In the genomic region with DNA sequence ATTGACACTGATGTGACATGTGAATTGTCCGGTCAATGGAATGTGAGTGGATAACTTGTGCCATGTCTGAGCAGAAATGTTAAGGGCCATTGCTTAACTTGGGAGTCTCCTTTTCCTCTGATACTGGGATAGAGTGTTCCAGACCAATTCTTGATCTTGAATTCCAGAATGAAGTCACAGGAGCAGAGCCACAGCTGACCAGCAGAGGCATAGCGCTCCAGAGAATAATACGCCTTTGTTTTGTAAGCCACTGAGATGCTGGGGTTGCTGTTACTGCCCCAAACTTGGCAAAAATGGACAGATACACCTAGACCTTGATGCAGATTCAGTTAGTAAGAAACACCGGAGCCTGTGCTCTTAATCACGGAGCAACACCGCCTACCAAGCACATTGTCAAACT, we compare ENCODE assay signal across 34 cellular contexts. TPM values are rescaled to one million over a fixed set of nuclear protein-coding genes. Genes with fewer than 3 reads are reported as not detected.
DNase-seq lines count a peak whose midpoint lies in the region; ATAC-seq and TF ChIP-seq lines count a peak whose summit lies in the region.
"Had no signal": no experiment of that assay in that cellular context is flagged by ENCODE, and none has a peak within 500 bp of the region (broad histone marks: within the 10 kb centered on the region; RNA-seq: fewer than 3 reads in every experiment).

No MANE protein-coding gene starts in this region.

- H3K4me2 ChIP-seq in mesenchymal stem cell (ENCODE audit: low read length, poor library complexity, severe bottlenecking): no peak overlapping the region

- no peak overlapping the region for H2AFZ ChIP-seq in mesenchymal stem cell (ENCODE audit: low read depth, low read length)

- H3K36me3 ChIP-seq in brain microvascular endothelial cell (replicated peaks) (no peaks in the 10 kb centered on the region), mesenchymal stem cell (ENCODE audit: control insufficient read depth in 1 of 2, insufficient read depth in 2 of 2, low read depth in 1 of 2, low read length in 2 of 2) (no peaks in the 10 kb centered on the region)
- H3K36me3 ChIP-seq: right lobe of liver had no signal

- CTCF ChIA-PET in AG04450 (lab: Charles Lee): no interaction called here

- peaks cover 4% of the 10 kb centered on the region for H3K79me1 ChIP-seq in mesenchymal stem cell (replicated peaks; ENCODE audit: low read length, poor library complexity, severe bottlenecking)

- H3K9ac ChIP-seq in mesenchymal stem cell (ENCODE audit: low read length): no peak overlapping the region

- H2BK15ac ChIP-seq in mesenchymal stem cell (ENCODE audit: low read depth, poor library complexity, severe bottlenecking): peak overlapping the region; percentile 16

- POLR2A ChIA-PET in AG04450 (lab: Yijun Ruan, JAX): no interaction called here

- H3K27ac Mint-ChIP-seq in immature natural killer cell: no peak overlapping the region
- H3K27ac Mint-ChIP-seq: activated CD4-positive, alpha-beta memory T cell treated with anti-CD3 and anti-CD28 coated beads for 36 hours; activated naive CD8-positive, alpha-beta T cell treated with anti-CD3 and anti-CD28 coated beads, Interleukin-2, amount 50 U/mL, for 24 hours; activated T-cell treated with anti-CD3 and anti-CD28 coated beads, Interleukin-2, amount 50 U/mL, for 72 hours; CD8-positive, alpha-beta T cell; nephron; stimulated activated naive CD8-positive, alpha-beta T cell treated with anti-CD3 and anti-CD28 coated beads, Interleukin-15, Interleukin-2, amounts not matched to agents 100 ng/mL and 50 ng/mL, for 24 hours; T-helper 1 cell treated with Interleukin-12 subunit alpha and Interleukin-12 subunit beta and Interleukin-4 antibody, amounts not matched to agents 30 μg/mL and 1 μg/mL, for 36 hours had no signal

- 93% methylated on average over 3 of the region's 6 CpGs for WGBS in mesenchymal stem cell

- DNase-seq in AG04450 (ENCODE audit: low read depth, low spot score) (no peak), LNCaP clone FGC (ENCODE audit: low read depth) (no peak), brain microvascular endothelial cell (no peak), mesenchymal stem cell (no peak), cerebellar nuclear complex (lab: John Stamatoyannopoulos, UW) (no peak), immature natural killer cell (no peak), NCI-H748 treated with DMSO at 0.1 percent for 48 hours (lab: John Stamatoyannopoulos, UW) (no peak)
- DNase-seq: activated CD4-positive, alpha-beta memory T cell treated with anti-CD3 and anti-CD28 coated beads for 36 hours; activated CD4-positive, CD25-positive, alpha-beta regulatory T cell treated with anti-CD3 and anti-CD28 coated beads, Interleukin-2, amount 50 U/mL, for 72 hours; activated naive CD4-positive, alpha-beta T cell; activated naive CD8-positive, alpha-beta T cell treated with anti-CD3 and anti-CD28 coated beads, Interleukin-2, amount 50 U/mL, for 24 hours; activated T-cell treated with anti-CD3 and anti-CD28 coated beads, Interleukin-2, amount 50 U/mL, for 72 hours; CD8-positive, alpha-beta T cell; central memory CD4-positive, alpha-beta T cell; GOT3; hypothalamus; left cardiac atrium; mucosa of descending colon; NCI-H1417; NCI-H2029; NCI-H2227 treated with DMSO at 0.1 percent for 48 hours; NCI-H526 treated with DMSO at 0.1 percent for 48 hours; posterior cingulate gyrus; right lobe of liver; stimulated activated CD8-positive, alpha-beta memory T cell treated with anti-CD3 and anti-CD28 coated beads, Interleukin-4, amount 100 ng/mL, for 48 hours; testis had no signal

- H3K4me3 Mint-ChIP-seq in immature natural killer cell: no peak overlapping the region
- H3K4me3 Mint-ChIP-seq: activated CD4-positive, alpha-beta memory T cell treated with anti-CD3 and anti-CD28 coated beads for 36 hours; activated naive CD8-positive, alpha-beta T cell treated with anti-CD3 and anti-CD28 coated beads, Interleukin-2, amount 50 U/mL, for 24 hours; activated T-cell treated with anti-CD3 and anti-CD28 coated beads, Interleukin-2, amount 50 U/mL, for 72 hours; CD8-positive, alpha-beta T cell; nephron; stimulated activated naive CD8-positive, alpha-beta T cell treated with anti-CD3 and anti-CD28 coated beads, Interleukin-15, Interleukin-2, amounts not matched to agents 100 ng/mL and 50 ng/mL, for 24 hours; T-helper 1 cell treated with Interleukin-12 subunit alpha and Interleukin-12 subunit beta and Interleukin-4 antibody, amounts not matched to agents 30 μg/mL and 1 μg/mL, for 36 hours had no signal

- peaks cover 22% of the 10 kb centered on the region for H3K27me3 ChIP-seq in AG04450 (ENCODE audit: control insufficient read depth, insufficient read depth, low read length)
- H3K27me3 ChIP-seq in brain microvascular endothelial cell (replicated peaks): peaks cover 15% of the 10 kb centered on the region
- peaks cover 8 to 90% of the 10 kb centered on the region in 2 experiments for H3K27me3 ChIP-seq in mesenchymal stem cell (ENCODE audit: control insufficient read depth in 1 of 2, insufficient read depth in 1 of 2, low read length in 2 of 2)
- H3K27me3 ChIP-seq: testis had no signal

- H3K36me3 Mint-ChIP-seq in immature natural killer cell: no peaks in the 10 kb centered on the region
- H3K36me3 Mint-ChIP-seq: activated CD4-positive, alpha-beta memory T cell treated with anti-CD3 and anti-CD28 coated beads for 36 hours; CD8-positive, alpha-beta T cell had no signal

- no peak overlapping the region for H3K23ac ChIP-seq in mesenchymal stem cell (ENCODE audit: low read length in 2 of 2)

- H2BK120ac ChIP-seq in mesenchymal stem cell (ENCODE audit: low read depth, low read length): no peak overlapping the region

- H4K8ac ChIP-seq in mesenchymal stem cell (ENCODE audit: low read length): no peak overlapping the region

- no peak overlapping the region for H2AK5ac ChIP-seq in mesenchymal stem cell (ENCODE audit: low read length, severe bottlenecking)

- H2BK5ac ChIP-seq in mesenchymal stem cell (ENCODE audit: low read depth, low read length, poor library complexity, severe bottlenecking): no peak overlapping the region

- no peak overlapping the region for H3K4me3 ChIP-seq in AG04450 (ENCODE audit: low read depth, low read length)
- H3K4me3 ChIP-seq in LNCaP clone FGC (ENCODE audit: low read depth, low read length): no peak overlapping the region
- no peak overlapping the region for H3K4me3 ChIP-seq in brain microvascular endothelial cell (ENCODE audit: low read depth, low read length)
- no peak overlapping the region for H3K4me3 ChIP-seq in mesenchymal stem cell (ENCODE audit: insufficient read depth in 1 of 2, low read depth in 1 of 2, low read length in 2 of 2)
- H3K4me3 ChIP-seq: lung, mucosa of descending colon, right lobe of liver, SK-N-MC, testis had no signal

- peaks cover 2 to 15% (median 9%) of the 10 kb centered on the region in 3 donors for H3K27me3 Mint-ChIP-seq in immature natural killer cell (ENCODE audit: low read depth in 3 of 3)

- H3K27ac ChIP-seq in AG04450 (ENCODE audit: low read depth, low read length) (no peak overlapping the region), brain microvascular endothelial cell (no peak overlapping the region), mesenchymal stem cell (ENCODE audit: low read length, poor library complexity, severe bottlenecking) (no peak overlapping the region)
- H3K27ac ChIP-seq: right lobe of liver, RWPE1, SK-N-MC, testis had no signal

- peaks cover 9% of the 10 kb centered on the region for H3K4me1 ChIP-seq in mesenchymal stem cell (ENCODE audit: control insufficient read depth, insufficient read depth, low read depth, low read length)
- H3K4me1 ChIP-seq: right lobe of liver, testis had no signal

- in situ Hi-C loops in brain microvascular endothelial cell (cut with HindIII; ENCODE audit: low pct_ligation_motif_present, low sequenced_read_pairs): no loop called here

- H3K4ac ChIP-seq in mesenchymal stem cell (ENCODE audit: low read depth in 1 of 2, low read length in 2 of 2): no peak overlapping the region

- no peak for ATAC-seq in GM18909 (IDR thresholded peaks at IDR 0.05; ENCODE audit: poor library complexity, unreplicated experiment)
- ATAC-seq: activated naive CD8-positive, alpha-beta T cell treated with anti-CD3 and anti-CD28 coated beads, Interleukin-2, amount 50 U/mL, for 24 hours; activated T-cell treated with anti-CD3 and anti-CD28 coated beads, Interleukin-2, amount 50 U/mL, for 72 hours; CD8-positive, alpha-beta T cell; left cardiac atrium; mucosa of descending colon; right lobe of liver had no signal

- H4K91ac ChIP-seq in mesenchymal stem cell (ENCODE audit: low read length): no peak overlapping the region

- H3K14ac ChIP-seq in mesenchymal stem cell (ENCODE audit: low read length in 2 of 2): no peak overlapping the region

- TF ChIP-seq CTCF in AG04450 (IDR thresholded peaks at IDR 0.05; ENCODE audit: low read depth, low read length): peak; percentile 24; the same call in 1 of the 2 replicates
- 0 out of 2 replicates have a peak, but pooled peaks have one; percentile 15 for TF ChIP-seq CTCF in LNCaP clone FGC (IDR thresholded peaks at IDR 0.05; ENCODE audit: control insufficient read depth, extremely low read depth, insufficient read depth)
- TF ChIP-seq CTCF in brain microvascular endothelial cell (IDR thresholded peaks at IDR 0.05; ENCODE audit: low read depth, low read length, missing control alignments): peak; percentile 58

- H3K4me1 Mint-ChIP-seq in immature natural killer cell: no peaks in the 10 kb centered on the region
- H3K4me1 Mint-ChIP-seq: activated naive CD8-positive, alpha-beta T cell treated with anti-CD3 and anti-CD28 coated beads, Interleukin-2, amount 50 U/mL, for 24 hours had no signal

- no peaks in the 10 kb centered on the region for H3K9me3 ChIP-seq in AG04450 (ENCODE audit: control insufficient read depth, insufficient read depth, low read length)
- H3K9me3 ChIP-seq in mesenchymal stem cell (ENCODE audit: control insufficient read depth, low read length): peaks cover 3% of the 10 kb centered on the region
- H3K9me3 ChIP-seq: mucosa of descending colon, right lobe of liver, testis had no signal

- peaks cover 0 to 4% (median 0%) of the 10 kb centered on the region in 6 donors for H3K9me3 Mint-ChIP-seq in immature natural killer cell
- H3K9me3 Mint-ChIP-seq: activated CD4-positive, alpha-beta memory T cell treated with anti-CD3 and anti-CD28 coated beads for 36 hours; activated naive CD8-positive, alpha-beta T cell treated with anti-CD3 and anti-CD28 coated beads, Interleukin-2, amount 50 U/mL, for 24 hours; activated T-cell treated with anti-CD3 and anti-CD28 coated beads, Interleukin-2, amount 50 U/mL, for 72 hours; CD8-positive, alpha-beta T cell; nephron; stimulated activated naive CD8-positive, alpha-beta T cell treated with anti-CD3 and anti-CD28 coated beads, Interleukin-15, Interleukin-2, amounts not matched to agents 100 ng/mL and 50 ng/mL, for 24 hours; T-helper 1 cell treated with Interleukin-12 subunit alpha and Interleukin-12 subunit beta and Interleukin-4 antibody, amounts not matched to agents 30 μg/mL and 1 μg/mL, for 36 hours had no signal

- H2BK12ac ChIP-seq in mesenchymal stem cell (ENCODE audit: low read length in 2 of 2): no peak overlapping the region

- no peak overlapping the region for H3K18ac ChIP-seq in mesenchymal stem cell (ENCODE audit: low read depth in 1 of 2, low read length in 2 of 2)

RNA-seq across cellular contexts. Expression of a gene that starts 6.3 kb away (rescaled TPM):
- polyA plus RNA-seq in AG04450 (2011; rRNA removed) (0.02 and 0.06 TPM in 2 replicates), immature natural killer cell (not detected)
- not detected in 2 replicates for polyA minus RNA-seq in AG04450 (2011; rRNA and poly(A)+ RNA removed)
- polyA plus RNA-seq in mesenchymal stem cell (2013, experiment 1 of 2): 4.6 TPM
- polyA plus RNA-seq in mesenchymal stem cell (2013, experiment 2 of 2): 5.0 TPM
- polyA plus RNA-seq: endothelial cell of umbilical vein had no signal
